20 cellular contexts compared by ENCODE assay signal in the genomic region with DNA sequence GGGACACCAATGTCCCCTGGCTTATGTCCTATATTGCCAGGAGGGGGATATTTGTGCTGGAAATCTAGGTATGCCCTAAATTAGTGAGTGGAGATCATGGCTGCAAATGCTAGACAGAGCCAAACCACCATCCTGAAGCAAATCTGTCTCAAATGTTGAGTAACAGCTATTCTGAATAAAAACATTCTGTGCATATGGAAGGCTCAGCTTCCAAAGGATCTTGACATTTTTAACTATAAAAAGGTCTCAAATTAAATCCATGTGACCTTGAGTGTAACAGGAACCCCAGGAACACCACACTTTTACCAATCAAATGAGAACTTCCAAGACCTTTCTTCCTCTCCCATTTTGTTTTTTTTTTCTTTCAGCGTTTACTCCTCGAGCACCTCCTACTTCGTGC.
"Had no signal": no experiment of that assay in that cellular context is flagged by ENCODE, and none has a peak within 500 bp of the region (broad histone marks: within the 10 kb centered on the region; RNA-seq: fewer than 3 reads in every experiment).

No MANE protein-coding gene starts in this region.

- H3K36me3 Mint-ChIP-seq: activated naive CD8-positive, alpha-beta T cell had no signal

- H3K27ac ChIP-seq: cardiac muscle cell, epithelial cell of prostate, right lobe of liver, stomach had no signal

- FAIRE-seq: TTC549 had no signal

- H3K4me2 ChIP-seq: smooth muscle cell had no signal

- H3K27ac Mint-ChIP-seq: activated CD4-positive, alpha-beta T cell treated with anti-CD3 and anti-CD28 coated beads for 36 hours; activated naive CD8-positive, alpha-beta T cell; activated T-helper 1 cell treated with anti-CD3 and anti-CD28 coated beads, Interleukin-12 subunit alpha, Interleukin-12 subunit beta, Interleukin-2, Interleukin-4 antibody, amounts not matched to agents 30 ng/mL and 10 ng/mL and 1 ng/mL, durations not matched to agents 14 hours and 24 hours and 36 hours; WTC11 had no signal

- H3K9me3 Mint-ChIP-seq: activated T-helper 1 cell treated with anti-CD3 and anti-CD28 coated beads, Interleukin-12 subunit alpha, Interleukin-12 subunit beta, Interleukin-2, Interleukin-4 antibody, amounts not matched to agents 30 ng/mL and 10 ng/mL and 1 ng/mL, durations not matched to agents 14 hours and 24 hours and 36 hours had no signal

- ATAC-seq: activated CD4-positive, alpha-beta T cell treated with anti-CD3 and anti-CD28 coated beads for 36 hours; left colon; right lobe of liver; WTC11 had no signal

- H3K4me3 Mint-ChIP-seq: activated CD4-positive, alpha-beta T cell treated with anti-CD3 and anti-CD28 coated beads for 36 hours; activated naive CD8-positive, alpha-beta T cell; activated T-helper 1 cell treated with anti-CD3 and anti-CD28 coated beads, Interleukin-12 subunit alpha, Interleukin-12 subunit beta, Interleukin-2, Interleukin-4 antibody, amounts not matched to agents 30 ng/mL and 10 ng/mL and 1 ng/mL, durations not matched to agents 14 hours and 24 hours and 36 hours; neural crest cell; WTC11 had no signal

- H3K9me3 ChIP-seq: right lobe of liver, stomach had no signal

- H3K36me3 ChIP-seq: cardiac muscle cell, right lobe of liver, stomach had no signal

- H3K27me3 ChIP-seq: cardiac muscle cell, right lobe of liver, stomach had no signal

- DNase-seq: activated CD4-positive, alpha-beta T cell treated with anti-CD3 and anti-CD28 coated beads for 36 hours; activated CD4-positive, alpha-beta T cell treated with anti-CD3 and anti-CD28 coated beads, Interleukin-2, amount 50 U/mL, for 48 hours; activated gamma-delta T cell treated with Interleukin-2 at 50 U/mL for 16 hours; activated T-cell treated with anti-CD3 and anti-CD28 coated beads for 4 hours; amniotic stem cell; left colon; right lobe of liver; stimulated activated CD4-positive, alpha-beta T cell treated with anti-CD3 and anti-CD28 coated beads, Interleukin-4, amount 100 ng/mL, for 1 hour; stomach; SW 1271; trophoblast cell had no signal

- H3K4me3 ChIP-seq: cardiac muscle cell, lung, right lobe of liver, smooth muscle cell, stomach had no signal

- H3K27me3 Mint-ChIP-seq: activated naive CD8-positive, alpha-beta T cell had no signal
